Comparison of ENCODE assay signal across 2 cellular contexts in the genomic region with DNA sequence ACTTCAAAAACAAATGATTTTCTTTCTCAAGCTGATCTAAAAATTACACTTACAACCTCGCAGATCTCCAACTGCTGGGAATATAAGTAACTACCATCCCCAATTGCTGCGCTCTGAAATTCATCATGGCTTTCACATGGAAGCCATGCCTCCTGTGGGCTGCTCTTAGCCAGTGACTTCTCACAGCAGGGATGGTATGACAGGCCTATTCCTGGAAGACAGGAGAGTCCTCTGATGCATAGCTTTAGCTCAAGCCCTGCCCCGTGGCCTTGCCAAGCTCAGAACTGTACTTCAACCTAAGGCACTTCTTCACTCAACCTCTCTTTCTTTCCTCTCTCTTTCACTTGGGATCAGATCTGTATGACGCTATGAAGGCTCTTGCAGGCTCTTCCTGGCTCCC.
TF ChIP-seq lines count a peak whose summit lies in the region.

No MANE protein-coding gene starts in this region.

TF ChIP-seq in HepG2, 621 proteins besides CTCF, POLR2A, EP300 and RAD21:
- no peak for TF ChIP-seq SRSF9 (IDR thresholded peaks at IDR 0.05; ENCODE audit: borderline replicate concordance, insufficient read depth, low read depth, low read length, poor library complexity, severe bottlenecking)
- TF ChIP-seq MAF1 (CRISPR knock-in tag; IDR thresholded peaks at IDR 0.05; ENCODE audit: borderline replicate concordance) = no peak
- no peak for TF ChIP-seq FIP1L1 (IDR thresholded peaks at IDR 0.05; ENCODE audit: borderline replicate concordance, insufficient read depth, low read depth, low read length)
- no peak for TF ChIP-seq ZNF350 (CRISPR knock-in tag; IDR thresholded peaks at IDR 0.05; ENCODE audit: borderline replicate concordance, low read depth)
- TF ChIP-seq NFRKB (IDR thresholded peaks at IDR 0.05) = no peak
- no peak for TF ChIP-seq DNMT3B (CRISPR knock-in tag; conservative IDR thresholded peaks at IDR 0.05)
- TF ChIP-seq SALL2 (CRISPR knock-in tag; IDR thresholded peaks at IDR 0.05) = no peak
- TF ChIP-seq, protein P1, sequence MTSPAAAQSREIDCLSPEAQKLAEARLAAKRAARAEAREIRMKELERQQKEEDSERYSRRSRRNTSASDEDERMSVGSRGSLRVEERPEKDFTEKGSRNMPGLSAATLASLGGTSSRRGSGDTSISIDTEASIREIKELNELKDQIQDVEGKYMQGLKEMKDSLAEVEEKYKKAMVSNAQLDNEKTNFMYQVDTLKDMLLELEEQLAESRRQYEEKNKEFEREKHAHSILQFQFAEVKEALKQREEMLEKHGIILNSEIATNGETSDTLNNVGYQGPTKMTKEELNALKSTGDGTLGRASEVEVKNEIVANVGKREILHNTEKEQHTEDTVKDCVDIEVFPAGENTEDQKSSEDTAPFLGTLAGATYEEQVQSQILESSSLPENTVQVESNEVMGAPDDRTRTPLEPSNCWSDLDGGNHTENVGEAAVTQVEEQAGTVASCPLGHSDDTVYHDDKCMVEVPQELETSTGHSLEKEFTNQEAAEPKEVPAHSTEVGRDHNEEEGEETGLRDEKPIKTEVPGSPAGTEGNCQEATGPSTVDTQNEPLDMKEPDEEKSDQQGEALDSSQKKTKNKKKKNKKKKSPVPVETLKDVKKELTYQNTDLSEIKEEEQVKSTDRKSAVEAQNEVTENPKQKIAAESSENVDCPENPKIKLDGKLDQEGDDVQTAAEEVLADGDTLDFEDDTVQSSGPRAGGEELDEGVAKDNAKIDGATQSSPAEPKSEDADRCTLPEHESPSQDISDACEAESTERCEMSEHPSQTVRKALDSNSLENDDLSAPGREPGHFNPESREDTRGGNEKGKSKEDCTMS (CRISPR knock-in tag; conservative IDR thresholded peaks at IDR 0.05) = no peak
- TF ChIP-seq HDAC2 (CRISPR knock-in tag; IDR thresholded peaks at IDR 0.05) = no peak
- no peak for TF ChIP-seq ZNF749 (CRISPR knock-in tag; IDR thresholded peaks at IDR 0.05; ENCODE audit: borderline replicate concordance)
- no peak for TF ChIP-seq PITX1 (CRISPR knock-in tag; IDR thresholded peaks at IDR 0.05)
- no peak for TF ChIP-seq SRF (IDR thresholded peaks at IDR 0.05; ENCODE audit: low read depth, low read length)
- TF ChIP-seq ZNF737 (CRISPR knock-in tag; IDR thresholded peaks at IDR 0.05; ENCODE audit: borderline replicate concordance) = no peak
- TF ChIP-seq CHD4 (IDR thresholded peaks at IDR 0.05; ENCODE audit: borderline replicate concordance, low read length) = no peak
- TF ChIP-seq, protein P2, sequence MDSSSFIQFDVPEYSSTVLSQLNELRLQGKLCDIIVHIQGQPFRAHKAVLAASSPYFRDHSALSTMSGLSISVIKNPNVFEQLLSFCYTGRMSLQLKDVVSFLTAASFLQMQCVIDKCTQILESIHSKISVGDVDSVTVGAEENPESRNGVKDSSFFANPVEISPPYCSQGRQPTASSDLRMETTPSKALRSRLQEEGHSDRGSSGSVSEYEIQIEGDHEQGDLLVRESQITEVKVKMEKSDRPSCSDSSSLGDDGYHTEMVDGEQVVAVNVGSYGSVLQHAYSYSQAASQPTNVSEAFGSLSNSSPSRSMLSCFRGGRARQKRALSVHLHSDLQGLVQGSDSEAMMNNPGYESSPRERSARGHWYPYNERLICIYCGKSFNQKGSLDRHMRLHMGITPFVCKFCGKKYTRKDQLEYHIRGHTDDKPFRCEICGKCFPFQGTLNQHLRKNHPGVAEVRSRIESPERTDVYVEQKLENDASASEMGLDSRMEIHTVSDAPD (CRISPR knock-in tag; IDR thresholded peaks at IDR 0.05) = no peak
TF ChIP-seq in HepG2: peak in this region for 0.

TF ChIP-seq in WTC11, 78 proteins besides CTCF, POLR2A, EP300 and RAD21:
- TF ChIP-seq GRHL2 (CRISPR knock-in tag; IDR thresholded peaks at IDR 0.05; ENCODE audit: insufficient replicate concordance, severe bottlenecking) = no peak
- TF ChIP-seq, protein P3, sequence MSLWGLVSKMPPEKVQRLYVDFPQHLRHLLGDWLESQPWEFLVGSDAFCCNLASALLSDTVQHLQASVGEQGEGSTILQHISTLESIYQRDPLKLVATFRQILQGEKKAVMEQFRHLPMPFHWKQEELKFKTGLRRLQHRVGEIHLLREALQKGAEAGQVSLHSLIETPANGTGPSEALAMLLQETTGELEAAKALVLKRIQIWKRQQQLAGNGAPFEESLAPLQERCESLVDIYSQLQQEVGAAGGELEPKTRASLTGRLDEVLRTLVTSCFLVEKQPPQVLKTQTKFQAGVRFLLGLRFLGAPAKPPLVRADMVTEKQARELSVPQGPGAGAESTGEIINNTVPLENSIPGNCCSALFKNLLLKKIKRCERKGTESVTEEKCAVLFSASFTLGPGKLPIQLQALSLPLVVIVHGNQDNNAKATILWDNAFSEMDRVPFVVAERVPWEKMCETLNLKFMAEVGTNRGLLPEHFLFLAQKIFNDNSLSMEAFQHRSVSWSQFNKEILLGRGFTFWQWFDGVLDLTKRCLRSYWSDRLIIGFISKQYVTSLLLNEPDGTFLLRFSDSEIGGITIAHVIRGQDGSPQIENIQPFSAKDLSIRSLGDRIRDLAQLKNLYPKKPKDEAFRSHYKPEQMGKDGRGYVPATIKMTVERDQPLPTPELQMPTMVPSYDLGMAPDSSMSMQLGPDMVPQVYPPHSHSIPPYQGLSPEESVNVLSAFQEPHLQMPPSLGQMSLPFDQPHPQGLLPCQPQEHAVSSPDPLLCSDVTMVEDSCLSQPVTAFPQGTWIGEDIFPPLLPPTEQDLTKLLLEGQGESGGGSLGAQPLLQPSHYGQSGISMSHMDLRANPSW (CRISPR knock-in tag; conservative IDR thresholded peaks at IDR 0.05; ENCODE audit: low read depth) = no peak
- TF ChIP-seq, protein P4, sequence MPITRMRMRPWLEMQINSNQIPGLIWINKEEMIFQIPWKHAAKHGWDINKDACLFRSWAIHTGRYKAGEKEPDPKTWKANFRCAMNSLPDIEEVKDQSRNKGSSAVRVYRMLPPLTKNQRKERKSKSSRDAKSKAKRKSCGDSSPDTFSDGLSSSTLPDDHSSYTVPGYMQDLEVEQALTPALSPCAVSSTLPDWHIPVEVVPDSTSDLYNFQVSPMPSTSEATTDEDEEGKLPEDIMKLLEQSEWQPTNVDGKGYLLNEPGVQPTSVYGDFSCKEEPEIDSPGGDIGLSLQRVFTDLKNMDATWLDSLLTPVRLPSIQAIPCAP (CRISPR knock-in tag; IDR thresholded peaks at IDR 0.05) = no peak
- no peak for TF ChIP-seq TP53 (CRISPR knock-in tag; IDR thresholded peaks at IDR 0.05)
- TF ChIP-seq, protein P5, sequence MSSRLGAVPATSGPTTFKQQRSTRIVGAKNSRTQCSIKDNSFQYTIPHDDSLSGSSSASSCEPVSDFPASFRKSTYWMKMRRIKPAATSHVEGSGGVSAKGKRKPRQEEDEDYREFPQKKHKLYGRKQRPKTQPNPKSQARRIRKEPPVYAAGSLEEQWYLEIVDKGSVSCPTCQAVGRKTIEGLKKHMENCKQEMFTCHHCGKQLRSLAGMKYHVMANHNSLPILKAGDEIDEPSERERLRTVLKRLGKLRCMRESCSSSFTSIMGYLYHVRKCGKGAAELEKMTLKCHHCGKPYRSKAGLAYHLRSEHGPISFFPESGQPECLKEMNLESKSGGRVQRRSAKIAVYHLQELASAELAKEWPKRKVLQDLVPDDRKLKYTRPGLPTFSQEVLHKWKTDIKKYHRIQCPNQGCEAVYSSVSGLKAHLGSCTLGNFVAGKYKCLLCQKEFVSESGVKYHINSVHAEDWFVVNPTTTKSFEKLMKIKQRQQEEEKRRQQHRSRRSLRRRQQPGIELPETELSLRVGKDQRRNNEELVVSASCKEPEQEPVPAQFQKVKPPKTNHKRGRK (CRISPR knock-in tag; IDR thresholded peaks at IDR 0.05; ENCODE audit: borderline replicate concordance) = no peak
- TF ChIP-seq ZNF138 (CRISPR knock-in tag; conservative IDR thresholded peaks at IDR 0.05) = no peak
- no peak for TF ChIP-seq FOXJ3 (CRISPR knock-in tag; IDR thresholded peaks at IDR 0.05; ENCODE audit: borderline replicate concordance)
- TF ChIP-seq, protein P6, sequence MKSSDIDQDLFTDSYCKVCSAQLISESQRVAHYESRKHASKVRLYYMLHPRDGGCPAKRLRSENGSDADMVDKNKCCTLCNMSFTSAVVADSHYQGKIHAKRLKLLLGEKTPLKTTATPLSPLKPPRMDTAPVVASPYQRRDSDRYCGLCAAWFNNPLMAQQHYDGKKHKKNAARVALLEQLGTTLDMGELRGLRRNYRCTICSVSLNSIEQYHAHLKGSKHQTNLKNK (CRISPR knock-in tag; IDR thresholded peaks at IDR 0.05) = no peak
- TF ChIP-seq, protein P7, sequence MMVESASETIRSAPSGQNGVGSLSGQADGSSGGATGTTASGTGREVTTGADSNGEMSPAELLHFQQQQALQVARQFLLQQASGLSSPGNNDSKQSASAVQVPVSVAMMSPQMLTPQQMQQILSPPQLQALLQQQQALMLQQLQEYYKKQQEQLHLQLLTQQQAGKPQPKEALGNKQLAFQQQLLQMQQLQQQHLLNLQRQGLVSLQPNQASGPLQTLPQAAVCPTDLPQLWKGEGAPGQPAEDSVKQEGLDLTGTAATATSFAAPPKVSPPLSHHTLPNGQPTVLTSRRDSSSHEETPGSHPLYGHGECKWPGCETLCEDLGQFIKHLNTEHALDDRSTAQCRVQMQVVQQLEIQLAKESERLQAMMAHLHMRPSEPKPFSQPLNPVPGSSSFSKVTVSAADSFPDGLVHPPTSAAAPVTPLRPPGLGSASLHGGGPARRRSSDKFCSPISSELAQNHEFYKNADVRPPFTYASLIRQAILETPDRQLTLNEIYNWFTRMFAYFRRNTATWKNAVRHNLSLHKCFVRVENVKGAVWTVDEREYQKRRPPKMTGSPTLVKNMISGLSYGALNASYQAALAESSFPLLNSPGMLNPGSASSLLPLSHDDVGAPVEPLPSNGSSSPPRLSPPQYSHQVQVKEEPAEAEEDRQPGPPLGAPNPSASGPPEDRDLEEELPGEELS (CRISPR knock-in tag; IDR thresholded peaks at IDR 0.05) = no peak
- no peak for TF ChIP-seq ZBTB21 (CRISPR knock-in tag; IDR thresholded peaks at IDR 0.05; ENCODE audit: borderline replicate concordance)
